ENCODE assay signal across 9 cellular contexts in genomic region chr1:202010042-202011015, GRCh38. TPM values are rescaled to one million over a fixed set of nuclear protein-coding genes. Genes with fewer than 3 reads are reported as not detected.
A peak's percentile ranks its signal among the peaks of the same experiment; 100 is the strongest.
DNase-seq lines count a peak whose midpoint lies in the region; ATAC-seq, FAIRE-seq and TF ChIP-seq lines count a peak whose summit lies in the region.
"Had no signal": no experiment of that assay in that cellular context is flagged by ENCODE, and none has a peak within 500 bp of the region (broad histone marks: within the 10 kb centered on the region; RNA-seq: fewer than 3 reads in every experiment).

Gene ELF3 (plus strand): TSS chr1:202010587. CDS start chr1:202011137, 550 bp downstream.

- no peak; the same call in 1 of the 2 replicates for TF ChIP-seq RAD21 in HepG2 (CRISPR knock-in tag; IDR thresholded peaks at IDR 0.05)

- H3K27ac ChIP-seq in DOHH2 (ENCODE audit: low read depth, low read length) (no peak within 1 kb of the TSS), VCaP (peak within 1 kb of the TSS; percentile 93), HepG2 (ENCODE audit: extremely low read length, insufficient read depth, low read length) (peak within 1 kb of the TSS; percentile 72), dorsolateral prefrontal cortex (peak within 1 kb of the TSS in 4 of 59 donors; percentile 1 to 64 (median 33))

- CTCF ChIA-PET in HepG2 (lab: Yijun Ruan, JAX; ENCODE audit: low intra/inter-chr PET ratio, low total read pairs): interaction anchor here (1.2 to 2.9 kb wide), 5 partner anchors 78 to 125 kb away, joined by 3 to 69 read pairs (median 5); partner anchors contain the start of gene GPR37L1

- no peak within 1 kb of the TSS for H2AFZ ChIP-seq in HepG2 (ENCODE audit: low read length)

- FAIRE-seq in HepG2 (lab: Jason Lieb, UNC): peak; percentile 98
- FAIRE-seq: colon had no signal

- H3K4me3 ChIP-seq in DOHH2 (ENCODE audit: low read length) (no peak within 1 kb of the TSS), HepG2 (replicated peaks in 1 of 3; ENCODE audit: insufficient read depth in 1 of 3, low read depth in 2 of 3, low read length in 3 of 3) (peak within 1 kb of the TSS; percentile 82 to 97 (median 93)), dorsolateral prefrontal cortex (no peak within 1 kb of the TSS)

- POLR2A ChIA-PET in HepG2 (lab: Yijun Ruan, JAX): interaction anchor here (0.6 to 3.9 kb wide), 42 partner anchors 9 to 1295 kb away, joined by 3 to 118 read pairs (median 7); partner anchors contain the start of genes BTG2, GPR37L1, LMOD1 and RNPEP

- intact Hi-C loops in HepG2 (cut with micrococcal nuclease; ENCODE audit: unreplicated experiment) (loop anchor here (1.0 kb wide), 3 partner anchors 25 to 81 kb away; no protein-coding TSS in a partner anchor), dorsolateral prefrontal cortex (cut with DNase I) (loop anchor here in 1 of 2 donors (1.0 kb wide), 1 partner anchor 108 kb away; no protein-coding TSS in a partner anchor)

- H3K79me2 ChIP-seq in DOHH2 (ENCODE audit: control insufficient read depth, low read length): no peaks in the 10 kb centered on the region
- H3K79me2 ChIP-seq in HepG2 (ENCODE audit: insufficient read depth, low read length): peaks cover 37% of the 10 kb centered on the region

- 0 out of 2 replicates have a peak, but pooled peaks cover 3% of the 10 kb centered on the region for H4K20me1 ChIP-seq in DOHH2 (ENCODE audit: control insufficient read depth, insufficient read depth, low read depth, low read length)
- peaks cover 55% of the 10 kb centered on the region for H4K20me1 ChIP-seq in HepG2 (ENCODE audit: insufficient read depth, low read length)

- no peak for TF ChIP-seq EP300 in HepG2 (IDR thresholded peaks at IDR 0.05; ENCODE audit: low read depth in 2 of 2, low read length in 2 of 2)
- TF ChIP-seq EP300 in HepG2 (CRISPR knock-in tag; IDR thresholded peaks at IDR 0.05; ENCODE audit: borderline replicate concordance): peak; percentile 39; the same call in 1 of the 2 replicates

- no peaks in the 10 kb centered on the region for H3K9me2 ChIP-seq in DOHH2 (replicated peaks; ENCODE audit: control insufficient read depth, low read length)

- in situ Hi-C loops in HepG2 (cut with HindIII; ENCODE audit: extremely low pct_ligation_motif_present, low pct_unique_long_range_greater_than_20kb): loop anchor here (5.0 kb wide), 1 partner anchor 107 kb away; no protein-coding TSS in a partner anchor

- TSS peak; percentile 81 for BruUV-seq in HepG2 (replicated peaks; lab: Mats Ljungman, UMichigan)

- WGBS in HepG2 (ENCODE audit: low lambda C conversion rate): 0% methylated on average over 3 of the region's 24 CpGs

- TF ChIP-seq POLR2A in HepG2 (IDR thresholded peaks at IDR 0.05; ENCODE audit: insufficient read depth in 1 of 2, low read depth in 2 of 2, low read length in 2 of 2): peak; percentile 99 to 100

- H3K36me3 ChIP-seq in DOHH2 (ENCODE audit: control insufficient read depth, low read length) (peaks cover 4% of the 10 kb centered on the region), HepG2 (replicated peaks in 1 of 2; ENCODE audit: control insufficient read depth in 1 of 2, insufficient read depth in 2 of 2, low read length in 2 of 2) (peaks cover 21 to 36% of the 10 kb centered on the region in 2 experiments; a peak in 4 of 5 replicates)

- H3K9ac ChIP-seq in HepG2 (ENCODE audit: insufficient read depth, low read depth, low read length): peak within 1 kb of the TSS; percentile 92

- DNase-seq in HuH-7 (ENCODE audit: low spot score) (peak; percentile 95), HepG2 (ENCODE audit: low spot score) (peak; percentile 99), dorsolateral prefrontal cortex (no peak)
- no peak for DNase-seq in activated CD8-positive, alpha-beta memory T cell treated with anti-CD3 and anti-CD28 coated beads for 24 hours
- DNase-seq in effector CD8-positive, alpha-beta T cell (lab: John Stamatoyannopoulos, UW): no peak

- no peaks in the 10 kb centered on the region for H3F3A ChIP-seq in DOHH2 (ENCODE audit: control insufficient read depth, insufficient read depth)

- ATAC-seq in GM21381 (IDR thresholded peaks at IDR 0.05; ENCODE audit: unreplicated experiment) (peak; percentile 66), HepG2 (peak; percentile 92)

- H3K4me1 ChIP-seq in DOHH2 (ENCODE audit: control insufficient read depth, low read length) (peaks cover 10% of the 10 kb centered on the region), HepG2 (ENCODE audit: insufficient read depth, low read length) (peaks cover 76% of the 10 kb centered on the region)

- no peaks in the 10 kb centered on the region for H3K9me3 ChIP-seq in DOHH2 (ENCODE audit: control insufficient read depth, insufficient read depth, low read length)
- no peaks in the 10 kb centered on the region for H3K9me3 ChIP-seq in HepG2 (ENCODE audit: low read length)

- peak within 1 kb of the TSS; percentile 34 for H3K4me2 ChIP-seq in DOHH2 (ENCODE audit: low read length)
- H3K4me2 ChIP-seq in HepG2 (ENCODE audit: low read depth, low read length): peak within 1 kb of the TSS; percentile 77

- TF ChIP-seq CTCF in DOHH2 (IDR thresholded peaks at IDR 0.05; ENCODE audit: low read depth, low read length, poor library complexity, severe bottlenecking) (no peak), VCaP (conservative IDR thresholded peaks at IDR 0.05) (no peak), HepG2 (CRISPR knock-in tag; IDR thresholded peaks at IDR 0.05) (0 out of 2 replicates have a peak, but pooled peaks have one; percentile 6), dorsolateral prefrontal cortex (IDR thresholded peaks at IDR 0.05 in 54 of 56, conservative IDR thresholded peaks at IDR 0.05 in 2 of 56; ENCODE audit: low read depth in 1 of 56, partially characterized antibody in 56 of 56) (no peak)

- H3K27me3 ChIP-seq in DOHH2 (ENCODE audit: control insufficient read depth, low read length) (no peaks in the 10 kb centered on the region), HepG2 (ENCODE audit: control insufficient read depth in 1 of 2, insufficient read depth in 2 of 2, low read length in 2 of 2) (no peaks in the 10 kb centered on the region; a peak in 1 of 5 replicates), dorsolateral prefrontal cortex (no peaks in the 10 kb centered on the region)

TF ChIP-seq in HepG2, 621 proteins besides CTCF, POLR2A, EP300 and RAD21 (continues in another document):
- peak; percentile 27 for TF ChIP-seq ZNF619 (CRISPR knock-in tag; IDR thresholded peaks at IDR 0.05)
- peak; percentile 91 for TF ChIP-seq SNAPC2 (CRISPR knock-in tag; IDR thresholded peaks at IDR 0.05)
- no peak for TF ChIP-seq ZNF737 (CRISPR knock-in tag; IDR thresholded peaks at IDR 0.05; ENCODE audit: borderline replicate concordance)
- peak; percentile 31 for TF ChIP-seq PATZ1 (CRISPR knock-in tag; IDR thresholded peaks at IDR 0.05)
- peak; percentile 70; the same call in 1 of the 2 replicates for TF ChIP-seq CBX5 (CRISPR knock-in tag; IDR thresholded peaks at IDR 0.05; ENCODE audit: borderline replicate concordance)
- peak; percentile 38; the same call in 1 of the 2 replicates for TF ChIP-seq ZNF572 (CRISPR knock-in tag; IDR thresholded peaks at IDR 0.05)
- TF ChIP-seq ATF7-NPFF (CRISPR knock-in tag; IDR thresholded peaks at IDR 0.05; ENCODE audit: low read depth): peak; percentile 85
- no peak for TF ChIP-seq ZNF432 (CRISPR knock-in tag; IDR thresholded peaks at IDR 0.05; ENCODE audit: borderline replicate concordance)

RNA-seq across cellular contexts. Expression of gene ELF3, which starts in this region (rescaled TPM):
- 7.9 and 11.5 TPM in 2 replicates for total RNA-seq in HepG2 (2016; rRNA removed; fragmentation: Illumina TruSeq; extraction: Trizol)
- total RNA-seq in HepG2 (2016; cell fraction: cytosol; rRNA removed; fragmentation: Illumina TruSeq; extraction: Trizol; ENCODE audit: low read depth): 2.7 and 3.4 TPM in 2 replicates
- 10.4 and 13.3 TPM in 2 replicates for total RNA-seq in HepG2 (2016; cell fraction: insoluble cytoplasmic fraction; rRNA removed; fragmentation: Illumina TruSeq; extraction: Trizol)
- total RNA-seq in HepG2 (2016; cell fraction: membrane; rRNA removed; fragmentation: Illumina TruSeq; extraction: Trizol): 6.2 and 6.3 TPM in 2 replicates
- total RNA-seq in HepG2 (2016; cell fraction: nucleus; rRNA removed; fragmentation: Illumina TruSeq; extraction: Trizol): 12.6 and 14.1 TPM in 2 replicates
- polyA plus RNA-seq in HepG2 (2011; rRNA removed): 55.1 and 85.6 TPM in 2 replicates
- 53.6 and 65.9 TPM in 2 replicates for polyA plus RNA-seq in HepG2 (2011; cell fraction: cytosol; rRNA removed)
- 100 and 160 TPM in 2 replicates for polyA plus RNA-seq in HepG2 (2011; cell fraction: nucleus; rRNA removed)
- 23.2 and 51.8 TPM in 2 replicates for polyA plus RNA-seq in HepG2 (2012)
- 1.3 and 1.4 TPM in 2 replicates for polyA plus RNA-seq in HepG2 (2016; cell fraction: cytosol; fragmentation: Illumina TruSeq; extraction: Trizol; ENCODE audit: low read depth)
- polyA plus RNA-seq in HepG2 (2016; cell fraction: insoluble cytoplasmic fraction; fragmentation: Illumina TruSeq; extraction: Trizol; ENCODE audit: low read depth): 8.0 and 8.3 TPM in 2 replicates
- 1.5 and 2.1 TPM in 2 replicates for polyA plus RNA-seq in HepG2 (2016; cell fraction: membrane; fragmentation: Illumina TruSeq; extraction: Trizol; ENCODE audit: low read depth)
- polyA plus RNA-seq in HepG2 (2016; cell fraction: nucleus; fragmentation: Illumina TruSeq; extraction: Trizol; ENCODE audit: insufficient read depth, low read depth): 32.7 and 37.5 TPM in 2 replicates
- polyA minus RNA-seq in HepG2 (2011; rRNA and poly(A)+ RNA removed; ENCODE audit: low replicate concordance): 97.8 and 144 TPM in 2 replicates
- polyA minus RNA-seq in HepG2 (2011; cell fraction: cytosol; rRNA and poly(A)+ RNA removed): 37.5 and 50.6 TPM in 2 replicates
- 25.4 and 41.9 TPM in 2 replicates for polyA minus RNA-seq in HepG2 (2011; cell fraction: nucleus; rRNA and poly(A)+ RNA removed)
- total RNA-seq in dorsolateral prefrontal cortex: 1 to 10 TPM in 22 of 120 experiments, under 1 TPM in 81, not detected in 17; 0.08 to 3.7 (median 0.51) TPM

Comparison
In these comparisons a context has a peak if more than half of its experiments do, and no peak if none do; other contexts are left out.
1. H3K4me3 ChIP-seq: peak in HepG2 (3 of 3); none in DOHH2 (single experiment) and dorsolateral prefrontal cortex (0 of 59).
2. DNase-seq: peak in HuH-7 (single experiment) and HepG2 (single experiment); none in dorsolateral prefrontal cortex (0 of 10), activated CD8-positive, alpha-beta memory T cell treated with anti-CD3 and anti-CD28 coated beads for 24 hours (single experiment) and effector CD8-positive, alpha-beta T cell (single experiment).